ENCODE assay signal across 9 cellular contexts in the genomic region with DNA sequence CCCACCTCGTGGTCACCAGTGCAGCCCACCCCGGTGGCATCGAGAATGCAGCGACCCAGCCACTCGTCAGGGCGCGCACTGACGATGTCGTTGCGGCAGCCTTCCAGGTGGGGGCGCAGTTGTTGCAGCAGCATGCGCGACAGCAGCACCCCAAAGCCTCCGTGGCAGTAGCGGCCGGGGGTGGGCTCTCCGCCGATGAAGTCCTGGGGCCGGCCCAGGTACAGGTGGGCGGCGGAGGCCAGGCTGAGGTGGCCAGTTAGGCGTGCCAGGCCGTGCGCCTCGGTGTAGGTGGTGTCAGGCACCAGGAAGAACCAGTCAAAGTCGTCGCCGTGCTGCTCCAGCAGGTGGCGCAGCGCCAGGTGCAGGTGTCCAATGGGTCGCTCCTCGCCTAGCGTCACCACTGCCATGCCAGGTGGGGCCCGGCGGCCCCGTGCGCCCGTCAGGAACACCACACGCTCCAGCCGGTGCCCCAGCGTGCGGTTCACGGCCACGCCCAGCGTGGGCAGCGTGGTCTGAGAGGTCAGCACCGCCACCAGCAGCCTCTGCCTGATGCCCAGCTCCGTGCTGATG. TPM values are rescaled to one million over a fixed set of nuclear protein-coding genes. Genes with fewer than 3 reads are reported as not detected.
DNase-seq lines count a peak whose midpoint lies in the region; ATAC-seq and TF ChIP-seq lines count a peak whose summit lies in the region.
"Had no signal": no experiment of that assay in that cellular context is flagged by ENCODE, and none has a peak within 500 bp of the region (broad histone marks: within the 10 kb centered on the region; RNA-seq: fewer than 3 reads in every experiment).

No MANE protein-coding gene starts in this region.

- peak; percentile 82 for DNase-seq in NCI-H774 (lab: John Stamatoyannopoulos, UW)
- DNase-seq in activated CD8-positive, alpha-beta memory T cell treated with anti-CD3 and anti-CD28 coated beads for 1 hour (ENCODE audit: extremely low read depth in 1 of 2, low read depth in 1 of 2): peak; percentile 60 to 73
- DNase-seq in effector memory CD8-positive, alpha-beta T cell: peak; percentile 82 to 88 (median 84)
- DNase-seq in mucosa of descending colon: peak; percentile 92 to 95 (median 95)
- peak; percentile 92 for DNase-seq in stimulated activated CD8-positive, alpha-beta memory T cell treated with anti-CD3 and anti-CD28 coated beads, Interleukin-4, amount 100 ng/mL, for 48 hours

- intact Hi-C loops in mucosa of descending colon (cut with DNase I, micrococcal nuclease): no loop called here

- peaks cover 0 to 19% (median 10%) of the 10 kb centered on the region in 11 experiments; a peak in 7 of 22 replicates for H3K36me3 ChIP-seq in BLaER1 treated with 17β-estradiol and CSF1 and Interleukin-3, amounts not matched to agents 10 nM and 100 nM
- H3K36me3 ChIP-seq in mucosa of descending colon (ENCODE audit: low read depth): no peaks in the 10 kb centered on the region

- H3K4me3 ChIP-seq in BLaER1 treated with 17β-estradiol and CSF1 and Interleukin-3, amounts not matched to agents 10 nM and 100 nM: peak overlapping the region; percentile 39 to 81 (median 64); a peak in 18 of 20 replicates
- no peak overlapping the region for H3K4me3 ChIP-seq in mucosa of descending colon

- H3K4me3 Mint-ChIP-seq in effector memory CD8-positive, alpha-beta T cell: peak overlapping the region; percentile 82 to 83

- H3K36me3 Mint-ChIP-seq in effector memory CD8-positive, alpha-beta T cell (ENCODE audit: insufficient read depth): peaks cover 7% of the 10 kb centered on the region

- peak overlapping the region; percentile 87 to 100 (median 97) for H3K4me2 ChIP-seq in BLaER1 treated with 17β-estradiol and CSF1 and Interleukin-3, amounts not matched to agents 10 nM and 100 nM

- H3K27me3 Mint-ChIP-seq in effector memory CD8-positive, alpha-beta T cell: no peaks in the 10 kb centered on the region

- peaks cover 0 to 79% (median 29%) of the 10 kb centered on the region in 11 experiments; a peak in 19 of 22 replicates for H4K20me1 ChIP-seq in BLaER1 treated with 17β-estradiol and CSF1 and Interleukin-3, amounts not matched to agents 10 nM and 100 nM

- H3K9ac ChIP-seq in BLaER1 treated with 17β-estradiol and CSF1 and Interleukin-3, amounts not matched to agents 10 nM and 100 nM: peak overlapping the region in 2 of 11 experiments; percentile 49 to 64; a peak in 3 of 22 replicates

- peaks cover 13 to 22% of the 10 kb centered on the region in 2 donors for H3K4me1 Mint-ChIP-seq in effector memory CD8-positive, alpha-beta T cell (ENCODE audit: low read depth in 2 of 2)

- no peak overlapping the region for H3K27ac ChIP-seq in BLaER1 treated with 17β-estradiol and CSF1 and Interleukin-3, amounts not matched to agents 10 nM and 100 nM
- H3K27ac ChIP-seq: SJSA1 had no signal

- peaks cover 22 to 40% (median 33%) of the 10 kb centered on the region in 11 experiments; a peak in 18 of 22 replicates for H3K27me3 ChIP-seq in BLaER1 treated with 17β-estradiol and CSF1 and Interleukin-3, amounts not matched to agents 10 nM and 100 nM
- H3K27me3 ChIP-seq: SJSA1 had no signal

- ATAC-seq in GM19351 (IDR thresholded peaks at IDR 0.05; ENCODE audit: unreplicated experiment): peak; percentile 57
- ATAC-seq in HG03460 (IDR thresholded peaks at IDR 0.05; ENCODE audit: unreplicated experiment): peak; percentile 43
- ATAC-seq in effector memory CD8-positive, alpha-beta T cell (replicated peaks): peak; percentile 50
- peak; percentile 69 for ATAC-seq in mucosa of descending colon

- peak; percentile 95 for TF ChIP-seq CTCF in mucosa of descending colon (IDR thresholded peaks at IDR 0.05)

- H3K27ac Mint-ChIP-seq in effector memory CD8-positive, alpha-beta T cell: peak overlapping the region in 1 of 2 donors; percentile 80

- H3K9me3 Mint-ChIP-seq in effector memory CD8-positive, alpha-beta T cell: no peaks in the 10 kb centered on the region

- no peaks in the 10 kb centered on the region for H3K9me3 ChIP-seq in BLaER1 treated with 17β-estradiol and CSF1 and Interleukin-3, amounts not matched to agents 10 nM and 100 nM (replicated peaks in 1 of 11)
- no peaks in the 10 kb centered on the region for H3K9me3 ChIP-seq in mucosa of descending colon
- H3K9me3 ChIP-seq: SJSA1 had no signal

- peaks cover 27 to 68% (median 52%) of the 10 kb centered on the region in 10 experiments for H3K4me1 ChIP-seq in BLaER1 treated with 17β-estradiol and CSF1 and Interleukin-3, amounts not matched to agents 10 nM and 100 nM
- H3K4me1 ChIP-seq in mucosa of descending colon (ENCODE audit: low read depth): peaks cover 15% of the 10 kb centered on the region

RNA-seq across cellular contexts. Expression of a gene that starts 1.9 kb away (rescaled TPM):
- total RNA-seq in mucosa of descending colon: 10 to 100 TPM; 19.4 to 25.9 (median 20.5) TPM

RNA-seq across cellular contexts. Expression of a gene that starts 2.1 kb away (rescaled TPM):
- 1 to 10 TPM in 2 of 3 donors, under 1 TPM in 1; 0.69 to 2.7 (median 2.7) TPM for total RNA-seq in mucosa of descending colon

RNA-seq across cellular contexts. Expression of a gene that starts 27.4 kb away (rescaled TPM):
- total RNA-seq in mucosa of descending colon: under 1 TPM in 1 of 3 donors, not detected in 2; 0.09 TPM
- total RNA-seq: SJSA1 had no signal

RNA-seq across cellular contexts. Expression of a gene that starts 29.6 kb away (rescaled TPM):
- 10 to 100 TPM in 2 of 3 donors, 1 to 10 TPM in 1; 7.6 to 53.0 (median 12.6) TPM for total RNA-seq in mucosa of descending colon

RNA-seq across cellular contexts. Expression of a gene that starts 30.4 kb away (rescaled TPM):
- under 1 TPM in 1 of 3 donors, not detected in 2; 0.19 TPM for total RNA-seq in mucosa of descending colon
